Comparison of ENCODE assay signal across 20 cellular contexts in genomic region chr10:8919291-8919690, GRCh38.
"Had no signal": no experiment of that assay in that cellular context is flagged by ENCODE, and none has a peak within 500 bp of the region (broad histone marks: within the 10 kb centered on the region; RNA-seq: fewer than 3 reads in every experiment).

No MANE protein-coding gene starts in this region.

- H3K9ac ChIP-seq: neural progenitor cell had no signal

- H3K27ac ChIP-seq: gastroesophageal sphincter, heart right ventricle, neural progenitor cell, testis had no signal

- H3K4me2 ChIP-seq: neural progenitor cell had no signal

- H2AFZ ChIP-seq: neural progenitor cell had no signal

- H3K4me3 ChIP-seq: gastroesophageal sphincter, heart right ventricle, neural progenitor cell, testis had no signal

- H3K4me1 ChIP-seq: gastroesophageal sphincter, heart right ventricle, neural progenitor cell, testis had no signal

- H3K27me3 ChIP-seq: gastroesophageal sphincter, heart right ventricle, neural progenitor cell, testis had no signal

- H3K36me3 ChIP-seq: gastroesophageal sphincter, heart right ventricle, neural progenitor cell had no signal

- H3K9me3 ChIP-seq: gastroesophageal sphincter, heart right ventricle, testis had no signal

- DNase-seq: activated B cell treated with CpG ODN at 0.5 μM for 24 hours; activated CD4-positive, alpha-beta memory T cell treated with anti-CD3 and anti-CD28 coated beads, Interleukin-2, amount 10 ng/mL, durations not matched to agents 7 days and 5 days; activated CD4-positive, alpha-beta T cell treated with anti-CD3 and anti-CD28 coated beads for 48 hours; activated CD8-positive, alpha-beta memory T cell treated with anti-CD3 and anti-CD28 coated beads, Interleukin-2, amount 10 ng/mL, durations not matched to agents 7 days and 5 days; activated naive CD4-positive, alpha-beta T cell treated with Interleukin-2 at 50 U/mL for 16 hours; dermis blood vessel endothelial cell; erythroblast; heart right ventricle; immature natural killer cell; mesendoderm; naive thymus-derived CD4-positive, alpha-beta T cell; right cardiac atrium; small intestine; stimulated activated CD4-positive, alpha-beta T cell treated with anti-CD3 and anti-CD28 coated beads, Interleukin-15, amount 100 ng/mL, for 24 hours; stimulated activated CD4-positive, alpha-beta T cell treated with anti-CD3 and anti-CD28 coated beads, Interleukin-2, amount 100 ng/mL, for 48 hours; T-cell; T-helper 9 cell; testis had no signal
